Comparison of ENCODE assay signal across 8 cellular contexts in genomic region chr3:198071602-198072285, GRCh38.
DNase-seq lines count a peak whose midpoint lies in the region; ATAC-seq, FAIRE-seq and TF ChIP-seq lines count a peak whose summit lies in the region.

No MANE protein-coding gene starts in this region.

- H3K36me3 ChIP-seq in SJSA1 = no peaks in the 10 kb centered on the region
- H3K36me3 ChIP-seq in bronchial epithelial cell (ENCODE audit: control insufficient read depth, insufficient read depth, low read length) = no peaks in the 10 kb centered on the region
- no peaks in the 10 kb centered on the region for H3K36me3 ChIP-seq in HAP-1 (replicated peaks)

- H3K27me3 ChIP-seq in SJSA1 (replicated peaks) (peaks cover 12% of the 10 kb centered on the region), bronchial epithelial cell (ENCODE audit: control insufficient read depth, insufficient read depth, low read length) (peaks cover 8% of the 10 kb centered on the region), HAP-1 (ENCODE audit: low read depth) (no peaks in the 10 kb centered on the region)

- H3K27ac ChIP-seq in SJSA1 = no peak overlapping the region

- in situ Hi-C loops in HAP-1 (cut with MboI; ENCODE audit: low sequenced_read_pairs) = no loop called here

- DNase-seq in GM12865 (ENCODE audit: low read depth) (peak; percentile 54), SJSA1 (ENCODE audit: low read depth in 1 of 2, low spot score in 2 of 2) (peak; percentile 50 to 63), bronchial epithelial cell (ENCODE audit: low read depth) (peak; percentile 100), pulmonary artery endothelial cell (ENCODE audit: low read depth, low spot score) (peak; percentile 57), HAP-1 (ENCODE audit: low spot score in 2 of 2) (no peak), NCI-H1930 (lab: John Stamatoyannopoulos, UW) (no peak)

- H3K4me3 ChIP-seq in GM12865 (ENCODE audit: low read depth, low read length) (no peak overlapping the region), SJSA1 (no peak overlapping the region), bronchial epithelial cell (ENCODE audit: low read depth, low read length) (no peak overlapping the region), HAP-1 (no peak overlapping the region)

- peak; percentile 98 for FAIRE-seq in bronchial epithelial cell (lab: Jason Lieb, UNC)

- H3K4me1 ChIP-seq in SJSA1 (replicated peaks) (peaks cover 5% of the 10 kb centered on the region; the same call in 1 of the 2 replicates), HAP-1 (0 out of 2 replicates have a peak, but pooled peaks cover 3% of the 10 kb centered on the region)

- TF ChIP-seq CTCF in GM12865 (IDR thresholded peaks at IDR 0.05; ENCODE audit: insufficient read depth, low read depth, low read length, missing control alignments) = no peak
- peak; percentile 51 for TF ChIP-seq CTCF in bronchial epithelial cell (IDR thresholded peaks at IDR 0.05; ENCODE audit: insufficient read depth, low read length, severe bottlenecking)

- no peaks in the 10 kb centered on the region for H3K9me3 ChIP-seq in SJSA1 (replicated peaks)
- no peaks in the 10 kb centered on the region for H3K9me3 ChIP-seq in HAP-1

- ATAC-seq in HG02981 (IDR thresholded peaks at IDR 0.05; ENCODE audit: unreplicated experiment) = peak; percentile 98
- no peak for ATAC-seq in GM19328 (IDR thresholded peaks at IDR 0.05; ENCODE audit: unreplicated experiment)

Comparison
In these comparisons a context has a peak if more than half of its experiments do, and no peak if none do; other contexts are left out.
1. DNase-seq: peak in GM12865 (single experiment), SJSA1 (2 of 2), bronchial epithelial cell (single experiment) and pulmonary artery endothelial cell (single experiment); none in HAP-1 (0 of 2) and NCI-H1930 (0 of 2).